In the genomic region with DNA sequence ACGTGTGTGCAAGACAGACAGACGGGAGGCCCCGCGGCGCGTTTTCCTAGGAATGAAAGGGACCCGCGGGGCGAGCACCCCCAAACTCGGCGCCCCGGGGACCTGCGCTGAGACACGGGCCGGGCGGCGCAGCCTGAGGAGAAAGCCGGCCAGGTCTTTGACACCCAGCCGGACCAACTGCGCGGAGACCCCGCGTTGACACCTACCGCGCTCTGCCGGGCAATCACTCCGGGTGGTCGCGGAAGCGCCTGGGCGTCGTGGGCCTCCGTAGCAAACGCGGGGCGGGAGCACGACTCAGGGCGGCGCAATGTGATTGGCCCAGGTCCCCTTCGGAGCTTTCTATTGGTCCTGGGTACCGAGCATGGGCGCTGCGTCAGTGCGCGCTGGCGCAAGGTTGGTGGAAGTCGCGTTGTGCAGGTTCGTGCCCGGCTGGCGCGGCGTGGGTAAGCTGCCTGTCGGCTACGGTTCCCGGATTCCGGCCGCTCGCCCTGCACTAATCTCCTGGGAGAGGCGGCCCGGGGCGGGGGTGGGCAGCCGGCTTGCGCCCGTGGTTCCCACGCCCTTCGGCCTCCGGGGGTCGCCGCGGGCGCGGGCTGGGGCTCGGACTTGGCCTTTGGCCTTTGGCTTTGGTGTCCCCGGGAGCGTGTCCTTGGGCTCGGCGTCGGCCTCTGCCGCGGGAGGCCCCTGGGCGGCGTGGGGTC, we compare ENCODE assay signal across 1 cellular context.
TF ChIP-seq lines count a peak whose summit lies in the region.

A gene with protein sequence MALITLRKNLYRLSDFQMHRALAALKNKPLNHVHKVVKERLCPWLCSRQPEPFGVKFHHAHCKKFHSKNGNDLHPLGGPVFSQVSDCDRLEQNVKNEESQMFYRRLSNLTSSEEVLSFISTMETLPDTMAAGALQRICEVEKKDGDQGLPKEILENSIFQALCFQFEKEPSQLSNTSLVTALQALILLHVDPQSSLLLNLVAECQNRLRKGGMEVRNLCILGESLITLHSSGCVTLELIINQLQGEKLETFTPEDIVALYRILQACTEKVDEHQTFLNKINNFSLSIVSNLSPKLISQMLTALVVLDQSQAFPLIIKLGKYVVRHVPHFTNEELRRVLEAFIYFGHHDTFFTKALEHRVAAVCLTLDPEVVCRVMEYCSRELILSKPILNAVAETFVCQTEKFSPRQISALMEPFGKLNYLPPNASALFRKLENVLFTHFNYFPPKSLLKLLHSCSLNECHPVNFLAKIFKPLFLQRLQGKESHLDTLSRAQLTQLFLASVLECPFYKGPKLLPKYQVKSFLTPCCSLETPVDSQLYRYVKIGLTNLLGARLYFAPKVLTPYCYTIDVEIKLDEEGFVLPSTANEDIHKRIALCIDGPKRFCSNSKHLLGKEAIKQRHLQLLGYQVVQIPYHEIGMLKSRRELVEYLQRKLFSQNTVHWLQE (minus strand): TSS at position 259 of the 701 bp plus-strand sequence. CDS start 948 bp downstream, outside the sequence.
A gene (plus strand): TSS at position 376 of the 701 bp plus-strand sequence. CDS start 1,647 bp downstream, outside the sequence.

TF ChIP-seq in IMR-90, 13 proteins besides CTCF, POLR2A, EP300 and RAD21 (continued from another document):
- no peak for TF ChIP-seq CHD1 (IDR thresholded peaks at IDR 0.05; ENCODE audit: low read depth, low read length)
- TF ChIP-seq BHLHE40 (IDR thresholded peaks at IDR 0.05; ENCODE audit: low read depth, low read length), result no peak
- TF ChIP-seq MXI1 (IDR thresholded peaks at IDR 0.05; ENCODE audit: borderline replicate concordance, low read depth, low read length), result peak; percentile 85
- no peak for TF ChIP-seq SMC3 (IDR thresholded peaks at IDR 0.05; ENCODE audit: low read depth, low read length)
- TF ChIP-seq NFE2L2 (IDR thresholded peaks at IDR 0.05; ENCODE audit: low read depth, low read length), result no peak
- no peak for TF ChIP-seq MAFK (IDR thresholded peaks at IDR 0.05; ENCODE audit: low read depth, low read length)
- no peak for TF ChIP-seq RCOR1 (IDR thresholded peaks at IDR 0.05; ENCODE audit: insufficient replicate concordance, low read length)
TF ChIP-seq in IMR-90: peak in this region for 4.
